ENCODE assay signal across 16 cellular contexts in the genomic region with DNA sequence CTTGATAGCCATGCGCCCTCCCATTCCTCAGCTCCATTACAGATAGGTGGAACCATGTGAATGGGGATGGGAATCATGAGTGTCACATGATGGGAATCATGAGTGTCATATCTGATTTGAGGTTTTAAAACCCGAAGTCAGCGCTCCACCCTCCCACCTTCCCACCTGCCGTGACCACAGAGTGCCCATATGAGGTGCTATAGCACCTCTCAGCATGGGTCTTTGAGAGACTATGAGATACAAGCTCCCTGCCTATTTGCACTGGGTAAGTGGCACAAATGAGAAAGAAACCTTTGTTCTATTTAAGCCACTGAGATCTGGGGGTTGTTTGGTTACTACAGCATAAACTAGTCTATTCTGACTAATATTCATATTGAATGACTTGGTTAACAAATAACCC.
"Had no signal": no experiment of that assay in that cellular context is flagged by ENCODE, and none has a peak within 500 bp of the region (broad histone marks: within the 10 kb centered on the region; RNA-seq: fewer than 3 reads in every experiment).

No MANE protein-coding gene starts in this region.

- H3K36me3 Mint-ChIP-seq: activated CD4-positive, alpha-beta memory T cell treated with anti-CD3 and anti-CD28 coated beads for 36 hours; activated naive CD8-positive, alpha-beta T cell had no signal

- H3K36me3 ChIP-seq: esophagus muscularis mucosa, neural progenitor cell, stomach, thoracic aorta, vagina had no signal

- H3K79me2 ChIP-seq: parathyroid adenoma had no signal

- H3K9ac ChIP-seq: neural progenitor cell, parathyroid adenoma had no signal

- H3K4me2 ChIP-seq: neural progenitor cell had no signal

- H3K27me3 Mint-ChIP-seq: activated CD4-positive, alpha-beta memory T cell treated with anti-CD3 and anti-CD28 coated beads for 36 hours; activated naive CD8-positive, alpha-beta T cell had no signal

- ATAC-seq: activated T-cell treated with anti-CD3 and anti-CD28 coated beads, Interleukin-2, amount 50 U/mL, for 4 hours; left lobe of liver had no signal

- DNase-seq: activated CD4-positive, alpha-beta memory T cell treated with anti-CD3 and anti-CD28 coated beads for 36 hours; activated CD4-positive, alpha-beta T cell treated with anti-CD3 and anti-CD28 coated beads for 1 hour; activated gamma-delta T cell; activated T-cell treated with anti-CD3 and anti-CD28 coated beads, Interleukin-2, amount 50 U/mL, for 4 hours; amygdala; glutamatergic neuron; stomach had no signal

- H3K9me3 Mint-ChIP-seq: activated CD4-positive, alpha-beta memory T cell treated with anti-CD3 and anti-CD28 coated beads for 36 hours; neural progenitor cell had no signal

- H3K9me3 ChIP-seq: esophagus muscularis mucosa, stomach, thoracic aorta, vagina had no signal

- H3K27me3 ChIP-seq: esophagus muscularis mucosa, neural progenitor cell, stomach, vagina had no signal

- H3K4me3 Mint-ChIP-seq: activated CD4-positive, alpha-beta memory T cell treated with anti-CD3 and anti-CD28 coated beads for 36 hours; activated naive CD8-positive, alpha-beta T cell; activated T-cell treated with anti-CD3 and anti-CD28 coated beads, Interleukin-2, amount 50 U/mL, for 4 hours; neural progenitor cell; T-helper 2 cell treated with Interferon-gamma antibody and Interleukin-4, amounts not matched to agents 5 μg/mL and 100 μg/mL, for 36 hours had no signal

- H3K27ac ChIP-seq: esophagus muscularis mucosa, neural progenitor cell, parathyroid adenoma, skin epidermis, stomach, thoracic aorta, vagina had no signal

- H3K4me1 ChIP-seq: neural progenitor cell, parathyroid adenoma, vagina had no signal

- H2AFZ ChIP-seq: neural progenitor cell, parathyroid adenoma had no signal

- H3K27ac Mint-ChIP-seq: activated CD4-positive, alpha-beta memory T cell treated with anti-CD3 and anti-CD28 coated beads for 36 hours; activated naive CD8-positive, alpha-beta T cell; neural progenitor cell; T-helper 2 cell treated with Interferon-gamma antibody and Interleukin-4, amounts not matched to agents 5 μg/mL and 100 μg/mL, for 36 hours had no signal

- H3K4me3 ChIP-seq: esophagus muscularis mucosa, neural progenitor cell, skin epidermis, stomach, thoracic aorta, vagina had no signal
